ENCODE assay signal across 8 cellular contexts in genomic region chr11:119338318-119338890, GRCh38. TPM values are rescaled to one million over a fixed set of nuclear protein-coding genes. Genes with fewer than 3 reads are reported as not detected.
A peak's percentile ranks its signal among the peaks of the same experiment; 100 is the strongest.
DNase-seq lines count a peak whose midpoint lies in the region; ATAC-seq and FAIRE-seq lines count a peak whose summit lies in the region.

No MANE protein-coding gene starts in this region.

- H3K18ac ChIP-seq in mesenchymal stem cell (ENCODE audit: low read depth in 1 of 2, low read length in 2 of 2), result peak overlapping the region in 1 of 2 experiments; percentile 83

- H3K23ac ChIP-seq in mesenchymal stem cell (ENCODE audit: low read length in 2 of 2), result no peak overlapping the region

- H2BK5ac ChIP-seq in mesenchymal stem cell (ENCODE audit: low read depth, low read length, poor library complexity, severe bottlenecking), result no peak overlapping the region

- no peak overlapping the region for H4K91ac ChIP-seq in mesenchymal stem cell (ENCODE audit: low read length)

- ATAC-seq in GM19351 (IDR thresholded peaks at IDR 0.05; ENCODE audit: unreplicated experiment) (peak; percentile 31), GM21619 (IDR thresholded peaks at IDR 0.05; ENCODE audit: unreplicated experiment) (no peak)

- DNase-seq in AML-193 (lab: John Stamatoyannopoulos, UW), result peak; percentile 36 to 59
- DNase-seq in NCI-H748 (lab: John Stamatoyannopoulos, UW; ENCODE audit: unreplicated experiment), result peak; percentile 60
- DNase-seq in activated CD8-positive, alpha-beta memory T cell treated with anti-CD3 and anti-CD28 coated beads for 24 hours, result peak; percentile 84
- no peak for DNase-seq in mesenchymal stem cell
- DNase-seq in stimulated activated CD8-positive, alpha-beta memory T cell treated with anti-CD3 and anti-CD28 coated beads, Interleukin-7, amount 100 ng/mL, for 48 hours (ENCODE audit: extremely low read depth in 1 of 2, low read depth in 1 of 2), result peak; percentile 32 to 42

- peaks cover 16 to 41% of the 10 kb centered on the region in 2 experiments for H3K27me3 ChIP-seq in mesenchymal stem cell (ENCODE audit: control insufficient read depth in 1 of 2, insufficient read depth in 1 of 2, low read length in 2 of 2)

- peak; percentile 69 for FAIRE-seq in endometrium (lab: Jason Lieb, UNC)

- peaks cover 39% of the 10 kb centered on the region for H3K4me1 ChIP-seq in mesenchymal stem cell (ENCODE audit: control insufficient read depth, insufficient read depth, low read depth, low read length)

- peak overlapping the region; percentile 32 for H2BK15ac ChIP-seq in mesenchymal stem cell (ENCODE audit: low read depth, poor library complexity, severe bottlenecking)

- H2BK12ac ChIP-seq in mesenchymal stem cell (ENCODE audit: low read length in 2 of 2), result peak overlapping the region in 1 of 2 experiments; percentile 25

- H2AK5ac ChIP-seq in mesenchymal stem cell (ENCODE audit: low read length, severe bottlenecking), result no peak overlapping the region

- WGBS in mesenchymal stem cell, result 3% methylated on average over 15 of the region's 17 CpGs

- peaks cover 30% of the 10 kb centered on the region for H3K79me1 ChIP-seq in mesenchymal stem cell (replicated peaks; ENCODE audit: low read length, poor library complexity, severe bottlenecking)

- H3K9ac ChIP-seq in mesenchymal stem cell (ENCODE audit: low read length), result peak overlapping the region; percentile 60

- H4K8ac ChIP-seq in mesenchymal stem cell (ENCODE audit: low read length), result peak overlapping the region; percentile 12

- H3K9me3 ChIP-seq in mesenchymal stem cell (ENCODE audit: control insufficient read depth, low read length), result no peaks in the 10 kb centered on the region

- no peak overlapping the region for H2BK120ac ChIP-seq in mesenchymal stem cell (ENCODE audit: low read depth, low read length)

- H3K4me3 ChIP-seq in mesenchymal stem cell (ENCODE audit: insufficient read depth in 1 of 2, low read depth in 1 of 2, low read length in 2 of 2), result peak overlapping the region in 1 of 2 experiments; percentile 77

- peak overlapping the region in 1 of 2 experiments; percentile 64 for H3K14ac ChIP-seq in mesenchymal stem cell (ENCODE audit: low read length in 2 of 2)

- peak overlapping the region; percentile 40 for H3K4me2 ChIP-seq in mesenchymal stem cell (ENCODE audit: low read length, poor library complexity, severe bottlenecking)

- H2AFZ ChIP-seq in mesenchymal stem cell (ENCODE audit: low read depth, low read length), result no peak overlapping the region

- H3K27ac ChIP-seq in mesenchymal stem cell (ENCODE audit: low read length, poor library complexity, severe bottlenecking), result no peak overlapping the region

- no peak overlapping the region for H3K4ac ChIP-seq in mesenchymal stem cell (ENCODE audit: low read depth in 1 of 2, low read length in 2 of 2)

- peaks cover 15 to 17% of the 10 kb centered on the region in 2 experiments for H3K36me3 ChIP-seq in mesenchymal stem cell (ENCODE audit: control insufficient read depth in 1 of 2, insufficient read depth in 2 of 2, low read depth in 1 of 2, low read length in 2 of 2)

RNA-seq across cellular contexts. Expression of gene C1QTNF5, which starts 2.3 kb away (rescaled TPM):
- 25.1 TPM for polyA plus RNA-seq in mesenchymal stem cell (2013, experiment 1 of 2)
- 26.5 TPM for polyA plus RNA-seq in mesenchymal stem cell (2013, experiment 2 of 2)

RNA-seq across cellular contexts. Expression of gene RNF26, which starts 4.1 kb away (rescaled TPM):
- 30.2 TPM for polyA plus RNA-seq in mesenchymal stem cell (2013, experiment 1 of 2)
- 30.5 TPM for polyA plus RNA-seq in mesenchymal stem cell (2013, experiment 2 of 2)

RNA-seq across cellular contexts. Expression of gene MFRP, which starts 8.1 kb away (rescaled TPM):
- polyA plus RNA-seq in mesenchymal stem cell (2013, experiment 1 of 2), result not detected
- not detected for polyA plus RNA-seq in mesenchymal stem cell (2013, experiment 2 of 2)

RNA-seq across cellular contexts. Expression of gene MCAM, which starts 21.5 kb away (rescaled TPM):
- polyA plus RNA-seq in mesenchymal stem cell (2013, experiment 1 of 2), result 80.2 TPM
- polyA plus RNA-seq in mesenchymal stem cell (2013, experiment 2 of 2), result 77.3 TPM

RNA-seq across cellular contexts. Expression of gene USP2, which starts 43.1 kb away (rescaled TPM):
- 0.65 TPM for polyA plus RNA-seq in mesenchymal stem cell (2013, experiment 1 of 2)
- polyA plus RNA-seq in mesenchymal stem cell (2013, experiment 2 of 2), result 0.60 TPM
